9 cellular contexts compared by ENCODE assay signal in genomic region chr9:21993007-21993406, GRCh38. TPM values are rescaled to one million over a fixed set of nuclear protein-coding genes. Genes with fewer than 3 reads are reported as not detected.
DNase-seq lines count a peak whose midpoint lies in the region; ATAC-seq and TF ChIP-seq lines count a peak whose summit lies in the region.
"Had no signal": no experiment of that assay in that cellular context is flagged by ENCODE, and none has a peak within 500 bp of the region (broad histone marks: within the 10 kb centered on the region; RNA-seq: fewer than 3 reads in every experiment).

No MANE protein-coding gene starts in this region.

- peak overlapping the region; percentile 80 for H3K4me3 ChIP-seq in BLaER1
- peak overlapping the region; percentile 80 for H3K4me3 ChIP-seq in GM12875 (ENCODE audit: low read depth, low read length)
- H3K4me3 ChIP-seq in fibroblast of villous mesenchyme (ENCODE audit: low read depth, low read length) = peak overlapping the region; percentile 92

- TF ChIP-seq CTCF in GM12875 (IDR thresholded peaks at IDR 0.05; ENCODE audit: borderline replicate concordance, insufficient read depth, low read depth, low read length) = no peak
- TF ChIP-seq CTCF in VCaP (conservative IDR thresholded peaks at IDR 0.05) = no peak
- no peak for TF ChIP-seq CTCF in fibroblast of villous mesenchyme (IDR thresholded peaks at IDR 0.05; ENCODE audit: insufficient read depth, low read depth, low read length)

- H4K20me1 ChIP-seq in BLaER1 = peaks cover 69% of the 10 kb centered on the region

- H3K4me1 ChIP-seq in BLaER1 = peaks cover 16% of the 10 kb centered on the region

- DNase-seq in fibroblast of villous mesenchyme (ENCODE audit: low read depth) (no peak), HUDEP-2 (lab: John Stamatoyannopoulos, UW; ENCODE audit: unreplicated experiment in 76 of 76) (no peak)
- DNase-seq: midbrain had no signal

- H3K9ac ChIP-seq in BLaER1 = peak overlapping the region; percentile 77

- peaks cover 7% of the 10 kb centered on the region; the same call in 1 of the 2 replicates for H3K36me3 ChIP-seq in BLaER1

- H3K27ac ChIP-seq in BLaER1 (peak overlapping the region; percentile 73; the same call in 1 of the 2 replicates), VCaP (peak overlapping the region; percentile 70; the same call in 1 of the 2 replicates)

- peak overlapping the region; percentile 83 for H3K4me2 ChIP-seq in BLaER1

- H3K27me3 ChIP-seq in BLaER1 = peaks cover 91% of the 10 kb centered on the region

- ATAC-seq in HG02870 (IDR thresholded peaks at IDR 0.05; ENCODE audit: unreplicated experiment) (no peak), HG02642 (IDR thresholded peaks at IDR 0.05; ENCODE audit: poor library complexity, unreplicated experiment) (no peak), HG03354 (IDR thresholded peaks at IDR 0.05; ENCODE audit: poor library complexity, severe bottlenecking, unreplicated experiment) (no peak)

- H3K9me3 ChIP-seq in BLaER1 = peaks cover 13% of the 10 kb centered on the region

RNA-seq across cellular contexts. Expression of gene CDKN2A, which starts 1.2 kb away (rescaled TPM):
- 20.7 and 32.5 TPM in 2 replicates for total RNA-seq in fibroblast of villous mesenchyme

RNA-seq across cellular contexts. Expression of gene CDKN2B-AS1, which starts 1.6 kb away (rescaled TPM):
- 5.2 and 9.5 TPM in 2 replicates for total RNA-seq in fibroblast of villous mesenchyme

RNA-seq across cellular contexts. Expression of gene CDKN2B, which starts 16.1 kb away (rescaled TPM):
- 43.2 and 58.3 TPM in 2 replicates for total RNA-seq in fibroblast of villous mesenchyme
